In the genomic region with DNA sequence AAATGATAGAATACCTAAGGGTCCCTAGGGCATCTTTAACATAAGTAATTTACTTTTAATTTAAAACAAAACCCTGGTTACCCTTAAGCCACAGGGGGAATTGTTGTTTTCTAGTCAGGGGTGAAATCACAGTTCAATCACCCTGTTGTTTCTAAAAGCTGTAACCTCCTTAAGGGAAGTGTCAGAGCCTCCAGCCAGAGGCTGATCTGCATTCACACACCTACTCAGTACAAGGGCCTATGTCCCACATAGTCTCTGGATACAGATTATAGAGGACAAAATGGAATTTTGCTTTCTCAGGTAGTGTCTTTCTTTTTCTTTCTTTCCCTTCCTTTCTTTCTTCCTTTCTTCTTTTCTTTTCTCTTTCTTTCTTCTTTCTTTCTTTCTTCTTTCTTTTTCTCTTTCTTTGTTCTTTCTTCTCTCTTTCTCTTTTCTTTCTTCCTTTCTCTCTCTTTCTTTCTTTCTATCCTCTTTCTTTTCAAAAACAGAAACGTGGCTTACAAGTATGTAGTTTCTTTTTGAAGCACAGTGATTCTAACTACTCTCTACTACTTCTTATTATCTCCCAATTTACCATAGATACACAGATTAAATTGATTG, we compare ENCODE assay signal across 16 cellular contexts.
"Had no signal": no experiment of that assay in that cellular context is flagged by ENCODE, and none has a peak within 500 bp of the region (broad histone marks: within the 10 kb centered on the region; RNA-seq: fewer than 3 reads in every experiment).

No MANE protein-coding gene starts in this region.

- ATAC-seq: heart right ventricle; naive thymus-derived CD4-positive, alpha-beta T cell had no signal

- H3K4me3 Mint-ChIP-seq: naive thymus-derived CD4-positive, alpha-beta T cell had no signal

- H3K27ac Mint-ChIP-seq: naive thymus-derived CD4-positive, alpha-beta T cell had no signal

- DNase-seq: effector CD4-positive, alpha-beta T cell; heart right ventricle; hypothalamus; kidney glomerular epithelial cell; naive thymus-derived CD4-positive, alpha-beta T cell; occipital lobe; small intestine; stimulated activated CD4-positive, alpha-beta T cell treated with anti-CD3 and anti-CD28 coated beads, Interleukin-12 subunit alpha, Interleukin-12 subunit beta, amount 100 ng/mL, for 4 hours; stimulated activated naive CD4-positive, alpha-beta T cell; stomach; substantia nigra; transverse colon had no signal

- H3K27me3 ChIP-seq: right atrium auricular region, stomach, transverse colon had no signal

- H3K4me1 Mint-ChIP-seq: naive thymus-derived CD4-positive, alpha-beta T cell had no signal

- H3K36me3 Mint-ChIP-seq: naive thymus-derived CD4-positive, alpha-beta T cell had no signal

- H3K36me3 ChIP-seq: heart right ventricle, right atrium auricular region, stomach, thoracic aorta, transverse colon had no signal

- H3K27ac ChIP-seq: coronary artery, heart right ventricle, parathyroid adenoma, right atrium auricular region, stomach, thoracic aorta, transverse colon had no signal

- H3K9me3 Mint-ChIP-seq: naive thymus-derived CD4-positive, alpha-beta T cell had no signal

- H3K4me1 ChIP-seq: heart right ventricle, parathyroid adenoma, right atrium auricular region, stomach, transverse colon had no signal

- H3K79me2 ChIP-seq: parathyroid adenoma had no signal

- H3K9ac ChIP-seq: parathyroid adenoma had no signal

- H3K9me3 ChIP-seq: heart right ventricle, right atrium auricular region, stomach, thoracic aorta, transverse colon had no signal

- H2AFZ ChIP-seq: parathyroid adenoma had no signal

- H3K4me3 ChIP-seq: coronary artery, heart right ventricle, right atrium auricular region, stomach, thoracic aorta, transverse colon had no signal
